9 cellular contexts compared by ENCODE assay signal in genomic region chr17:62966426-62967110, GRCh38. TPM values are rescaled to one million over a fixed set of nuclear protein-coding genes. Genes with fewer than 3 reads are reported as not detected.
DNase-seq lines count a peak whose midpoint lies in the region; ATAC-seq, FAIRE-seq and TF ChIP-seq lines count a peak whose summit lies in the region.
"Had no signal": no experiment of that assay in that cellular context is flagged by ENCODE, and none has a peak within 500 bp of the region (broad histone marks: within the 10 kb centered on the region; RNA-seq: fewer than 3 reads in every experiment).

No MANE protein-coding gene starts in this region.

- DNase-seq in NCI-H1105 treated with DMSO at 0.1 percent for 48 hours (lab: John Stamatoyannopoulos, UW) (peak; percentile 65), NCI-H1105 (lab: John Stamatoyannopoulos, UW) (no peak), T-helper 17 cell (no peak), bronchial epithelial cell (ENCODE audit: low read depth) (peak; percentile 40), OCI-M2 (lab: John Stamatoyannopoulos, UW; ENCODE audit: unreplicated experiment) (no peak)
- DNase-seq in stimulated activated CD4-positive, alpha-beta T cell treated with anti-CD3 and anti-CD28 coated beads, Interleukin-2, amount 100 ng/mL, for 48 hours: peak; percentile 45 to 52

- H3K4me3 ChIP-seq in bronchial epithelial cell (ENCODE audit: low read depth, low read length): peak overlapping the region; percentile 84

- H3K9me3 ChIP-seq in T-helper 17 cell (ENCODE audit: control insufficient read depth, low read length, poor library complexity, severe bottlenecking): no peaks in the 10 kb centered on the region

- TF ChIP-seq CTCF in bronchial epithelial cell (IDR thresholded peaks at IDR 0.05; ENCODE audit: insufficient read depth, low read length, severe bottlenecking): no peak

- H3K27ac ChIP-seq in layer of hippocampus (ENCODE audit: low read depth, low read length): peak overlapping the region; percentile 78

- FAIRE-seq in bronchial epithelial cell (lab: Jason Lieb, UNC): no peak
- FAIRE-seq: G401.6 had no signal

- no peaks in the 10 kb centered on the region for H3K36me3 ChIP-seq in bronchial epithelial cell (ENCODE audit: control insufficient read depth, insufficient read depth, low read length)

- H3K27ac Mint-ChIP-seq in T-helper 17 cell: peak overlapping the region; percentile 70

- peak overlapping the region; percentile 90 for H3K4me3 Mint-ChIP-seq in T-helper 17 cell

- H3K27me3 ChIP-seq in bronchial epithelial cell (ENCODE audit: control insufficient read depth, insufficient read depth, low read length) (no peaks in the 10 kb centered on the region), layer of hippocampus (ENCODE audit: control insufficient read depth, insufficient read depth, low read length) (no peaks in the 10 kb centered on the region)

- H3K4me1 Mint-ChIP-seq in T-helper 17 cell: peaks cover 38% of the 10 kb centered on the region

- ATAC-seq in HG03159 (IDR thresholded peaks at IDR 0.05; ENCODE audit: unreplicated experiment) (peak; percentile 26), T-helper 17 cell (peak; percentile 52)

- H3K36me3 Mint-ChIP-seq in T-helper 17 cell (ENCODE audit: low read depth): no peaks in the 10 kb centered on the region

- peaks cover 5% of the 10 kb centered on the region for H3K27me3 Mint-ChIP-seq in T-helper 17 cell

RNA-seq across cellular contexts. Expression of gene TANC2, which starts 0.5 kb away (rescaled TPM):
- 10 to 100 TPM; 46.0 to 51.0 TPM for total RNA-seq in T-helper 17 cell
- total RNA-seq in bronchial epithelial cell: 84.2 and 139 TPM in 2 replicates

Comparison
In these comparisons a context has a peak if more than half of its experiments do, and no peak if none do; other contexts are left out.
1. DNase-seq: peak in NCI-H1105 treated with DMSO at 0.1 percent for 48 hours (single experiment), bronchial epithelial cell (single experiment) and stimulated activated CD4-positive, alpha-beta T cell treated with anti-CD3 and anti-CD28 coated beads, Interleukin-2, amount 100 ng/mL, for 48 hours (2 of 2); none in NCI-H1105 (single experiment), T-helper 17 cell (0 of 3) and OCI-M2 (single experiment).